In the genomic region with DNA sequence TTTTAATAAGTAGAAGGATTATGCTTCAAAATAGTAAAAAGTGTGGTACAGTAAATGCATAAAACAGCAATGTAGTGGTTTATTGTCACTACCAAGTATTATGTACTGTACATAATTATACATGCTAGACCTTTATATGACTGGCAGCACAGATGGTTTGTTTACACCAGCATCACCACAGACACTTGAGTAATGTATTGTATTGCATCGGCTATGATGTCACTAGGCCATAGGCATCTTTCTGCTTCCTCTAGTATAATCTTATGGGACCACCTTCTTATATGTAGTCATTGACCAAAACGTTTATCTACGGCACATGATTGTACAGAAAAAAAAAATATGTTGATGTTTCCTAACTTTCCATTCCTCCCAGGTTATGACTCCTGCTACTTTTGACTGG, we compare ENCODE assay signal across 15 cellular contexts. TPM values are rescaled to one million over a fixed set of nuclear protein-coding genes. Genes with fewer than 3 reads are reported as not detected.
DNase-seq lines count a peak whose midpoint lies in the region; ATAC-seq, FAIRE-seq and TF ChIP-seq lines count a peak whose summit lies in the region.
"Had no signal": no experiment of that assay in that cellular context is flagged by ENCODE, and none has a peak within 500 bp of the region (broad histone marks: within the 10 kb centered on the region; RNA-seq: fewer than 3 reads in every experiment).

No MANE protein-coding gene starts in this region.

- no peak overlapping the region for H3K9ac ChIP-seq in K562 (ENCODE audit: insufficient read depth in 1 of 2, low read depth in 2 of 2, low read length in 2 of 2)

- H3K27ac ChIP-seq in HEK293 (ENCODE audit: extremely low read depth, low read depth, low read length) (no peak overlapping the region), K562 (ENCODE audit: extremely low read depth, low read depth, low read length) (no peak overlapping the region), suprapubic skin (no peak overlapping the region), gastroesophageal sphincter (no peak overlapping the region)
- H3K27ac ChIP-seq: skin epidermis had no signal

- TF ChIP-seq POLR2A in K562 (conservative IDR thresholded peaks at IDR 0.05) (no peak), suprapubic skin (IDR thresholded peaks at IDR 0.05) (no peak), gastroesophageal sphincter (IDR thresholded peaks at IDR 0.05) (no peak)

- intact Hi-C loops in K562 (cut with micrococcal nuclease): no loop called here

- in situ Hi-C loops in K562 (cut with MboI): no loop called here

- H3K9me1 ChIP-seq in K562 (ENCODE audit: control insufficient read depth, insufficient read depth, low read length): no peaks in the 10 kb centered on the region

- 42% methylated on average over 3 of the region's 3 CpGs for WGBS in K562 (ENCODE audit: insufficient coverage, low coverage, missing lambda C conversion rate)
- WGBS in suprapubic skin: 91% methylated on average over 3 of the region's 3 CpGs
- WGBS in gastroesophageal sphincter (ENCODE audit: low coverage in 1 of 2), 2 donors: 71 to 80% methylated on average over 2 to 3 of the region's 3 CpGs

- BruUV-seq in K562 (replicated peaks; lab: Mats Ljungman, UMichigan): no TSS peak

- ATAC-seq in K562 (no peak), GM21381 (IDR thresholded peaks at IDR 0.05; ENCODE audit: unreplicated experiment) (no peak), gastroesophageal sphincter (no peak)
- ATAC-seq: T-cell had no signal

- H3K36me3 ChIP-seq in HEK293 (ENCODE audit: control insufficient read depth in 2 of 2, insufficient read depth in 1 of 2, low read length in 2 of 2): no peaks in the 10 kb centered on the region
- no peaks in the 10 kb centered on the region for H3K36me3 ChIP-seq in K562 (ENCODE audit: control insufficient read depth, insufficient read depth, low read length)
- H3K36me3 ChIP-seq in suprapubic skin: no peaks in the 10 kb centered on the region
- no peaks in the 10 kb centered on the region for H3K36me3 ChIP-seq in gastroesophageal sphincter

- no peak for TF ChIP-seq RAD21 in K562 (CRISPR knock-in tag; conservative IDR thresholded peaks at IDR 0.05 in 1 of 2, IDR thresholded peaks at IDR 0.05 in 1 of 2)

- no peak for FAIRE-seq in K562 (lab: Jason Lieb, UNC)

- H3K27me3 ChIP-seq in K562 (ENCODE audit: control insufficient read depth in 2 of 2, insufficient read depth in 2 of 2, low read length in 2 of 2): no peaks in the 10 kb centered on the region
- H3K27me3 ChIP-seq in suprapubic skin: no peaks in the 10 kb centered on the region
- no peaks in the 10 kb centered on the region for H3K27me3 ChIP-seq in gastroesophageal sphincter

- DNase-seq in EL (peak; percentile 32), K562 (ENCODE audit: extremely low read depth in 1 of 4, low spot score in 3 of 4) (peak in 1 of 4 experiments; percentile 18), iris pigment epithelial cell (ENCODE audit: low read depth) (peak; percentile 64), suprapubic skin (ENCODE audit: low spot score in 2 of 2) (no peak)
- DNase-seq: activated B cell treated with CpG ODN at 0.5 μM for 24 hours; effector CD8-positive, alpha-beta T cell; MM.1S; NCI-H2081 treated with DMSO at 0.1 percent for 48 hours; Right ventricle myocardium superior; stimulated activated CD4-positive, alpha-beta T cell treated with anti-CD3 and anti-CD28 coated beads, Interleukin-4, amount 100 ng/mL, for 24 hours; T-cell had no signal

- H3K9me3 ChIP-seq in HEK293 (ENCODE audit: control insufficient read depth, insufficient read depth, low read depth, low read length) (no peaks in the 10 kb centered on the region), K562 (replicated peaks; ENCODE audit: control insufficient read depth, insufficient read depth, low read depth, low read length) (no peaks in the 10 kb centered on the region), suprapubic skin (no peaks in the 10 kb centered on the region), gastroesophageal sphincter (no peaks in the 10 kb centered on the region)

- CTCF ChIA-PET in HEK293 (lab: Yijun Ruan, JAX): interaction anchor here (0.9 kb wide), 1 partner anchor 9 kb away, joined by 6 read pairs; no protein-coding TSS in a partner anchor
- CTCF ChIA-PET in K562 (lab: Yijun Ruan, JAX; ENCODE audit: low intra/inter-chr PET ratio): interaction anchor here (0.7 kb wide), 1 partner anchor 22 kb away, joined by 3 read pairs; no protein-coding TSS in a partner anchor

- peak overlapping the region; percentile 35; the same call in 1 of the 2 replicates for H3K4me2 ChIP-seq in K562 (ENCODE audit: insufficient read depth, low read length)

- TF ChIP-seq EP300 in K562 (IDR thresholded peaks at IDR 0.05; ENCODE audit: low read length): no peak
- no peak for TF ChIP-seq EP300 in suprapubic skin (IDR thresholded peaks at IDR 0.05)
- no peak for TF ChIP-seq EP300 in gastroesophageal sphincter (IDR thresholded peaks at IDR 0.05)

- H3K4me3 ChIP-seq in HEK293 (ENCODE audit: low read depth, low read length) (no peak overlapping the region), K562 (no peak overlapping the region), suprapubic skin (no peak overlapping the region), gastroesophageal sphincter (no peak overlapping the region)
- H3K4me3 ChIP-seq: skin epidermis had no signal

- H2AFZ ChIP-seq in K562 (ENCODE audit: low read depth, low read length): peak overlapping the region; percentile 75; the same call in 1 of the 2 replicates

- TF ChIP-seq CTCF in HEK293 (tag by site-specific recombination; IDR thresholded peaks at IDR 0.05) (no peak), K562 (IDR thresholded peaks at IDR 0.05 in 2 of 3, conservative IDR thresholded peaks at IDR 0.05 in 1 of 3; ENCODE audit: insufficient read depth in 2 of 3, low read depth in 1 of 3, low read length in 3 of 3) (no peak), suprapubic skin (IDR thresholded peaks at IDR 0.05) (no peak), gastroesophageal sphincter (IDR thresholded peaks at IDR 0.05) (no peak)

- H3K4me1 ChIP-seq in HEK293 (ENCODE audit: control insufficient read depth, insufficient read depth, low read length): no peaks in the 10 kb centered on the region
- peaks cover 3 to 24% of the 10 kb centered on the region in 2 experiments; a peak in 4 of 5 replicates for H3K4me1 ChIP-seq in K562 (replicated peaks in 1 of 2; ENCODE audit: control insufficient read depth in 2 of 2, insufficient read depth in 2 of 2, low read length in 2 of 2)
- peaks cover 41% of the 10 kb centered on the region for H3K4me1 ChIP-seq in suprapubic skin
- H3K4me1 ChIP-seq in gastroesophageal sphincter: peaks cover 12 to 54% (median 18%) of the 10 kb centered on the region in 3 donors

- H4K20me1 ChIP-seq in K562 (replicated peaks; ENCODE audit: control insufficient read depth, insufficient read depth, low read length): no peaks in the 10 kb centered on the region

- H3K79me2 ChIP-seq in K562 (ENCODE audit: control insufficient read depth, insufficient read depth, low read length): no peaks in the 10 kb centered on the region

- POLR2A ChIA-PET in HEK293 (lab: Yijun Ruan, JAX): no interaction called here
- POLR2A ChIA-PET in K562 (lab: Yijun Ruan, JAX): interaction anchor here (0.6 kb wide), 1 partner anchor 16 kb away, joined by 3 read pairs; no protein-coding TSS in a partner anchor

TF ChIP-seq in HEK293, 187 proteins besides CTCF, POLR2A, EP300 and RAD21 (continues in another document):
- no peak for TF ChIP-seq ZNF10 (tag by site-specific recombination; IDR thresholded peaks at IDR 0.05)
- TF ChIP-seq ZBTB20 (tag by site-specific recombination; IDR thresholded peaks at IDR 0.05): no peak
- TF ChIP-seq ZNF211 (tag by site-specific recombination; IDR thresholded peaks at IDR 0.05; ENCODE audit: low read depth): no peak
- TF ChIP-seq KLF10 (tag by site-specific recombination; IDR thresholded peaks at IDR 0.05): no peak
- no peak for TF ChIP-seq MYNN (tag by site-specific recombination; IDR thresholded peaks at IDR 0.05; ENCODE audit: borderline replicate concordance)
- TF ChIP-seq ZNF366 (tag by site-specific recombination; conservative IDR thresholded peaks at IDR 0.05): no peak
- TF ChIP-seq SP7 (tag by site-specific recombination; IDR thresholded peaks at IDR 0.05): peak; percentile 71
- no peak for TF ChIP-seq ZNF791 (tag by site-specific recombination; IDR thresholded peaks at IDR 0.05)

TF ChIP-seq in K562, 482 proteins besides CTCF, POLR2A, EP300 and RAD21 (continues in another document):
- TF ChIP-seq ZNF668 (CRISPR knock-in tag; IDR thresholded peaks at IDR 0.05): no peak
- 0 out of 2 replicates have a peak, but pooled peaks have one; percentile 10 for TF ChIP-seq ETV1 (tag; conservative IDR thresholded peaks at IDR 0.05; ENCODE audit: low read depth)
- TF ChIP-seq ZNF140 (CRISPR knock-in tag; IDR thresholded peaks at IDR 0.05): no peak
- no peak for TF ChIP-seq ZEB2 (IDR thresholded peaks at IDR 0.05)
- no peak for TF ChIP-seq HMG20B (CRISPR knock-in tag; IDR thresholded peaks at IDR 0.05)
- TF ChIP-seq CEBPG (CRISPR knock-in tag; IDR thresholded peaks at IDR 0.05): no peak
- peak in 1 of 2 experiments; percentile 72; a peak in 2 of 4 replicates for TF ChIP-seq CEBPG (tag; conservative IDR thresholded peaks at IDR 0.05 in 1 of 2, IDR thresholded peaks at IDR 0.05 in 1 of 2)
- TF ChIP-seq ATF7 (IDR thresholded peaks at IDR 0.05): peak; percentile 40; the same call in 1 of the 2 replicates
- TF ChIP-seq ATF1 (CRISPR knock-in tag; IDR thresholded peaks at IDR 0.05): no peak
- TF ChIP-seq ATF1 (tag; IDR thresholded peaks at IDR 0.05): peak; percentile 49; the same call in 1 of the 2 replicates

RNA-seq across cellular contexts. Expression of a gene that starts 31.9 kb away (rescaled TPM):
- total RNA-seq in K562 (2011; cell fraction: chromatin; rRNA removed; ENCODE audit: low replicate concordance): 60.8 and 64.6 TPM in 2 replicates
- 20.4 and 22.5 TPM in 2 replicates for total RNA-seq in K562 (2011; cell fraction: nucleolus; rRNA removed)
- total RNA-seq in K562 (2011; cell fraction: nucleoplasm; rRNA removed): 30.7 and 41.1 TPM in 2 replicates
- total RNA-seq in K562 (2014; rRNA removed) (22.3 and 30.2 TPM in 2 replicates), K562 (2014; rRNA removed; fragmentation: Illumina TruSeq; extraction: Trizol) (42.1 and 47.2 TPM in 2 replicates), K562 (2015; rRNA removed; fragmentation: Illumina TruSeq; extraction: Trizol) (37.7 and 39.9 TPM in 2 replicates), K562 (2021) (36.4 and 41.1 TPM in 2 replicates), suprapubic skin (100 to 1,000 TPM in 1 of 4 donors, 10 to 100 TPM in 3; 54.1 to 136 (median 69.8) TPM), gastroesophageal sphincter (100 to 1,000 TPM in 1 of 4 donors, 10 to 100 TPM in 3; 61.3 to 138 (median 79.5) TPM)
- polyA plus RNA-seq in K562 (2011; rRNA removed) (47.6 and 88.4 TPM in 2 replicates), K562 (2014; fragmentation: Illumina TruSeq; extraction: Trizol) (62.5 and 78.7 TPM in 2 replicates), K562 (2014; fragmentation: Nextera tagmentation; extraction: Ambion mirVana) (100 to 1,000 TPM in 1 of 2 experiments, 10 to 100 TPM in 1; 81.8 to 133 TPM), K562 (2014; rRNA removed) (35.1 and 44.6 TPM in 2 replicates)
- polyA plus RNA-seq in K562 (2011; cell fraction: cytosol; rRNA removed): 32.1 and 43.1 TPM in 2 replicates
- polyA plus RNA-seq in K562 (2011; cell fraction: nucleus; rRNA removed): 34.8 and 49.1 TPM in 2 replicates
- 37.3 and 54.7 TPM in 2 replicates for polyA plus RNA-seq in K562 (2012)
- polyA minus RNA-seq in K562 (2011; rRNA and poly(A)+ RNA removed): 42.0 and 53.6 TPM in 2 replicates
- polyA minus RNA-seq in K562 (2011; cell fraction: cytosol; rRNA and poly(A)+ RNA removed): 10.9 and 20.5 TPM in 2 replicates
- 24.2 and 28.5 TPM in 2 replicates for polyA minus RNA-seq in K562 (2011; cell fraction: nucleus; rRNA and poly(A)+ RNA removed)

Comparison
In these comparisons a context has a peak if more than half of its experiments do, and no peak if none do; other contexts are left out.
1. DNase-seq: peak in EL (single experiment) and iris pigment epithelial cell (single experiment); none in suprapubic skin (0 of 2).